ENCODE assay signal across 1 cellular context in genomic region chr6:169810066-169810989, GRCh38.
A peak's percentile ranks its signal among the peaks of the same experiment; 100 is the strongest.
TF ChIP-seq lines count a peak whose summit lies in the region.

No MANE protein-coding gene starts in this region.

TF ChIP-seq in HepG2, 621 proteins besides CTCF, POLR2A, EP300 and RAD21 (continued from another document and continues in another):
- TF ChIP-seq PREB (CRISPR knock-in tag; IDR thresholded peaks at IDR 0.05) (no peak), ZMYM2 (CRISPR knock-in tag; IDR thresholded peaks at IDR 0.05) (no peak), SNRNP70 (IDR thresholded peaks at IDR 0.05; ENCODE audit: low read depth, low read length) (no peak), HNRNPLL (IDR thresholded peaks at IDR 0.05; ENCODE audit: low read depth, low read length, poor library complexity, severe bottlenecking) (no peak), POGK (CRISPR knock-in tag; conservative IDR thresholded peaks at IDR 0.05) (no peak), KAT7 (CRISPR knock-in tag; IDR thresholded peaks at IDR 0.05; ENCODE audit: borderline replicate concordance) (no peak; the same call in 1 of the 2 replicates), FOXP1 (IDR thresholded peaks at IDR 0.05) (no peak), FOXP1 (CRISPR knock-in tag; IDR thresholded peaks at IDR 0.05) (no peak), FUBP1 (CRISPR knock-in tag; IDR thresholded peaks at IDR 0.05; ENCODE audit: borderline replicate concordance) (no peak), PTBP1 (IDR thresholded peaks at IDR 0.05; ENCODE audit: low read depth, low read length, poor library complexity, severe bottlenecking) (no peak), STAG1 (CRISPR knock-in tag; IDR thresholded peaks at IDR 0.05) (0 out of 2 replicates have a peak, but pooled peaks have one; percentile 9), RORA (CRISPR knock-in tag; IDR thresholded peaks at IDR 0.05) (no peak), KDM5B (CRISPR knock-in tag; IDR thresholded peaks at IDR 0.05; ENCODE audit: borderline replicate concordance) (no peak), ZFP62 (CRISPR knock-in tag; IDR thresholded peaks at IDR 0.05) (no peak), TOPORS (CRISPR knock-in tag; IDR thresholded peaks at IDR 0.05) (no peak), ZBTB26 (CRISPR knock-in tag; IDR thresholded peaks at IDR 0.05; ENCODE audit: borderline replicate concordance) (0 out of 2 replicates have a peak, but pooled peaks have one; percentile 49), ZNF333 (CRISPR knock-in tag; IDR thresholded peaks at IDR 0.05; ENCODE audit: borderline replicate concordance) (no peak), FOXK2 (IDR thresholded peaks at IDR 0.05) (no peak), ARID3A (IDR thresholded peaks at IDR 0.05; ENCODE audit: low read depth, low read length) (no peak), TCF7L2 (IDR thresholded peaks at IDR 0.05; ENCODE audit: low read depth, low read length) (no peak), ZNF550 (CRISPR knock-in tag; IDR thresholded peaks at IDR 0.05; ENCODE audit: borderline replicate concordance) (no peak), SIX4 (CRISPR knock-in tag; IDR thresholded peaks at IDR 0.05) (no peak), GATAD2A (CRISPR knock-in tag; IDR thresholded peaks at IDR 0.05) (peak; percentile 36; the same call in 1 of the 2 replicates), ZNF75D (CRISPR knock-in tag; IDR thresholded peaks at IDR 0.05; ENCODE audit: borderline replicate concordance) (no peak), ZBTB1 (CRISPR knock-in tag; IDR thresholded peaks at IDR 0.05; ENCODE audit: borderline replicate concordance) (no peak), ZNF781 (CRISPR knock-in tag; IDR thresholded peaks at IDR 0.05; ENCODE audit: borderline replicate concordance, not compliant biosample characterization) (peak; percentile 36), ZNF30 (CRISPR knock-in tag; IDR thresholded peaks at IDR 0.05) (no peak), HOXD1 (CRISPR knock-in tag; IDR thresholded peaks at IDR 0.05) (no peak), PHB2 (IDR thresholded peaks at IDR 0.05; ENCODE audit: partially characterized antibody) (no peak), SSRP1 (CRISPR knock-in tag; IDR thresholded peaks at IDR 0.05) (no peak), BRD4 (CRISPR knock-in tag; IDR thresholded peaks at IDR 0.05) (0 out of 2 replicates have a peak, but pooled peaks have one; percentile 55), ZBTB44 (CRISPR knock-in tag; IDR thresholded peaks at IDR 0.05) (no peak), NR2C2 (CRISPR knock-in tag; IDR thresholded peaks at IDR 0.05; ENCODE audit: borderline replicate concordance) (no peak), ZXDC (CRISPR knock-in tag; IDR thresholded peaks at IDR 0.05) (no peak), PATZ1 (CRISPR knock-in tag; IDR thresholded peaks at IDR 0.05) (peak; percentile 51), ZNF501 (CRISPR knock-in tag; IDR thresholded peaks at IDR 0.05) (peak; percentile 69; the same call in 1 of the 2 replicates), SMC3 (IDR thresholded peaks at IDR 0.05; ENCODE audit: low read length) (no peak), ZNF230 (CRISPR knock-in tag; IDR thresholded peaks at IDR 0.05) (no peak), SMYD3 (CRISPR knock-in tag; IDR thresholded peaks at IDR 0.05) (no peak), DNMT3B (CRISPR knock-in tag; conservative IDR thresholded peaks at IDR 0.05) (no peak), NKX3-1 (CRISPR knock-in tag; IDR thresholded peaks at IDR 0.05) (no peak), ZNF207 (IDR thresholded peaks at IDR 0.05; ENCODE audit: borderline replicate concordance) (no peak), NR0B2 (CRISPR knock-in tag; IDR thresholded peaks at IDR 0.05) (no peak), DR1 (CRISPR knock-in tag; IDR thresholded peaks at IDR 0.05) (no peak), ZNF235 (CRISPR knock-in tag; IDR thresholded peaks at IDR 0.05; ENCODE audit: borderline replicate concordance) (no peak), ZNF83 (CRISPR knock-in tag; IDR thresholded peaks at IDR 0.05; ENCODE audit: borderline replicate concordance) (no peak), ATM (IDR thresholded peaks at IDR 0.05; ENCODE audit: borderline replicate concordance) (no peak), CCAR2 (optimal IDR thresholded peaks at IDR 0.05; ENCODE audit: low read depth, low read length) (no peak), MEF2D (CRISPR knock-in tag; IDR thresholded peaks at IDR 0.05) (no peak), ZNF619 (CRISPR knock-in tag; IDR thresholded peaks at IDR 0.05) (no peak), CENPT (CRISPR knock-in tag; IDR thresholded peaks at IDR 0.05; ENCODE audit: low read depth) (no peak), ZNF747 (CRISPR knock-in tag; IDR thresholded peaks at IDR 0.05; ENCODE audit: borderline replicate concordance) (no peak), ZNF362 (CRISPR knock-in tag; IDR thresholded peaks at IDR 0.05; ENCODE audit: borderline replicate concordance) (no peak), MLX (CRISPR knock-in tag; IDR thresholded peaks at IDR 0.05) (no peak), ATAD3A (CRISPR knock-in tag; IDR thresholded peaks at IDR 0.05) (no peak), ZBTB21 (CRISPR knock-in tag; IDR thresholded peaks at IDR 0.05) (no peak), FOXJ3 (CRISPR knock-in tag; IDR thresholded peaks at IDR 0.05; ENCODE audit: borderline replicate concordance) (no peak), ZNF879 (CRISPR knock-in tag; IDR thresholded peaks at IDR 0.05) (no peak)
